23 cellular contexts compared by ENCODE assay signal in genomic region chr6:140601409-140601808, GRCh38.
"Had no signal": no experiment of that assay in that cellular context is flagged by ENCODE, and none has a peak within 500 bp of the region (broad histone marks: within the 10 kb centered on the region; RNA-seq: fewer than 3 reads in every experiment).

No MANE protein-coding gene starts in this region.

- H3K4me1 ChIP-seq: right atrium auricular region, vagina had no signal

- H3K9me3 ChIP-seq: left ventricle myocardium inferior, right atrium auricular region, vagina had no signal

- H3K27ac Mint-ChIP-seq: activated CD4-positive, alpha-beta T cell treated with anti-CD3 and anti-CD28 coated beads for 36 hours; activated CD8-positive, alpha-beta memory T cell treated with anti-CD3 and anti-CD28 coated beads, Interleukin-2, amount 10 ng/mL, durations not matched to agents 7 days and 5 days; activated CD8-positive, alpha-beta T cell treated with anti-CD3 and anti-CD28 coated beads, Interleukin-2, amount 10 ng/mL, durations not matched to agents 7 days and 5 days; activated naive CD4-positive, alpha-beta T cell treated with anti-CD3 and anti-CD28 coated beads, Interleukin-2, amount 50 U/mL, for 72 hours; effector memory CD8-positive, alpha-beta T cell; nephron progenitor cell; stimulated activated effector memory CD8-positive, alpha-beta T cell treated with anti-CD3 and anti-CD28 coated beads, Interleukin-12 subunit alpha, Interleukin-12 subunit beta, amount 100 ng/mL, for 72 hours; stimulated activated naive CD8-positive, alpha-beta T cell treated with anti-CD3 and anti-CD28 coated beads, Interleukin-15, Interleukin-2, amounts not matched to agents 100 ng/mL and 50 ng/mL, for 24 hours; type B pancreatic cell had no signal

- H3K4me3 Mint-ChIP-seq: activated CD4-positive, alpha-beta T cell treated with anti-CD3 and anti-CD28 coated beads for 36 hours; activated CD8-positive, alpha-beta memory T cell treated with anti-CD3 and anti-CD28 coated beads, Interleukin-2, amount 10 ng/mL, durations not matched to agents 7 days and 5 days; activated CD8-positive, alpha-beta T cell treated with anti-CD3 and anti-CD28 coated beads, Interleukin-2, amount 10 ng/mL, durations not matched to agents 7 days and 5 days; brain; effector memory CD8-positive, alpha-beta T cell; nephron progenitor cell; stimulated activated effector memory CD8-positive, alpha-beta T cell treated with anti-CD3 and anti-CD28 coated beads, Interleukin-12 subunit alpha, Interleukin-12 subunit beta, amount 100 ng/mL, for 72 hours; stimulated activated naive CD8-positive, alpha-beta T cell treated with anti-CD3 and anti-CD28 coated beads, Interleukin-15, Interleukin-2, amounts not matched to agents 100 ng/mL and 50 ng/mL, for 24 hours; type B pancreatic cell had no signal

- ATAC-seq: activated CD4-positive, alpha-beta T cell treated with anti-CD3 and anti-CD28 coated beads for 36 hours; activated CD8-positive, alpha-beta memory T cell treated with anti-CD3 and anti-CD28 coated beads, Interleukin-2, amount 10 ng/mL, durations not matched to agents 7 days and 5 days; activated CD8-positive, alpha-beta T cell treated with anti-CD3 and anti-CD28 coated beads, Interleukin-2, amount 10 ng/mL, durations not matched to agents 7 days and 5 days; activated naive CD4-positive, alpha-beta T cell treated with anti-CD3 and anti-CD28 coated beads, Interleukin-2, amount 50 U/mL, for 72 hours; effector memory CD8-positive, alpha-beta T cell; stimulated activated effector memory CD8-positive, alpha-beta T cell treated with anti-CD3 and anti-CD28 coated beads, Interleukin-12 subunit alpha, Interleukin-12 subunit beta, amount 100 ng/mL, for 72 hours had no signal

- H3K36me3 Mint-ChIP-seq: activated naive CD4-positive, alpha-beta T cell treated with anti-CD3 and anti-CD28 coated beads, Interleukin-2, amount 50 U/mL, for 72 hours; brain; stimulated activated effector memory CD8-positive, alpha-beta T cell treated with anti-CD3 and anti-CD28 coated beads, Interleukin-12 subunit alpha, Interleukin-12 subunit beta, amount 100 ng/mL, for 72 hours; type B pancreatic cell had no signal

- DNase-seq: activated CD4-positive, alpha-beta T cell treated with anti-CD3 and anti-CD28 coated beads for 36 hours; activated CD4-positive, CD25-positive, alpha-beta regulatory T cell; activated CD8-positive, alpha-beta memory T cell treated with anti-CD3 and anti-CD28 coated beads, Interleukin-2, amount 10 ng/mL, durations not matched to agents 7 days and 5 days; activated CD8-positive, alpha-beta T cell treated with anti-CD3 and anti-CD28 coated beads, Interleukin-2, amount 10 ng/mL, durations not matched to agents 7 days and 5 days; activated naive CD4-positive, alpha-beta T cell; activated T-cell treated with anti-CD3 and anti-CD28 coated beads, Interleukin-2, amount 50 U/mL, for 48 hours; anterior cingulate cortex; cerebellar nuclear complex; cortex of kidney; effector memory CD8-positive, alpha-beta T cell; erythroblast; left ventricle myocardium inferior; nephron progenitor cell; nucleus accumbens; stimulated activated CD4-positive, alpha-beta T cell treated with anti-CD3 and anti-CD28 coated beads, Interleukin-2, amount 100 ng/mL, for 48 hours had no signal

- H3K4me1 Mint-ChIP-seq: activated CD4-positive, alpha-beta T cell treated with anti-CD3 and anti-CD28 coated beads for 36 hours; nephron progenitor cell; stimulated activated effector memory CD8-positive, alpha-beta T cell treated with anti-CD3 and anti-CD28 coated beads, Interleukin-12 subunit alpha, Interleukin-12 subunit beta, amount 100 ng/mL, for 72 hours had no signal

- H3K36me3 ChIP-seq: cardiac muscle cell, left ventricle myocardium inferior, right atrium auricular region, vagina had no signal

- H3K27ac ChIP-seq: cardiac muscle cell, left ventricle myocardium inferior, vagina had no signal

- H3K9me3 Mint-ChIP-seq: activated naive CD4-positive, alpha-beta T cell treated with anti-CD3 and anti-CD28 coated beads, Interleukin-2, amount 50 U/mL, for 72 hours; effector memory CD8-positive, alpha-beta T cell; nephron progenitor cell; stimulated activated effector memory CD8-positive, alpha-beta T cell treated with anti-CD3 and anti-CD28 coated beads, Interleukin-12 subunit alpha, Interleukin-12 subunit beta, amount 100 ng/mL, for 72 hours; stimulated activated naive CD8-positive, alpha-beta T cell treated with anti-CD3 and anti-CD28 coated beads, Interleukin-15, Interleukin-2, amounts not matched to agents 100 ng/mL and 50 ng/mL, for 24 hours had no signal

- H3K27me3 ChIP-seq: cardiac muscle cell, right atrium auricular region, vagina had no signal

- H3K4me3 ChIP-seq: cardiac muscle cell, left ventricle myocardium inferior, right atrium auricular region, vagina had no signal

- H3K27me3 Mint-ChIP-seq: brain, type B pancreatic cell had no signal
